ENCODE assay signal across 8 cellular contexts in the genomic region with DNA sequence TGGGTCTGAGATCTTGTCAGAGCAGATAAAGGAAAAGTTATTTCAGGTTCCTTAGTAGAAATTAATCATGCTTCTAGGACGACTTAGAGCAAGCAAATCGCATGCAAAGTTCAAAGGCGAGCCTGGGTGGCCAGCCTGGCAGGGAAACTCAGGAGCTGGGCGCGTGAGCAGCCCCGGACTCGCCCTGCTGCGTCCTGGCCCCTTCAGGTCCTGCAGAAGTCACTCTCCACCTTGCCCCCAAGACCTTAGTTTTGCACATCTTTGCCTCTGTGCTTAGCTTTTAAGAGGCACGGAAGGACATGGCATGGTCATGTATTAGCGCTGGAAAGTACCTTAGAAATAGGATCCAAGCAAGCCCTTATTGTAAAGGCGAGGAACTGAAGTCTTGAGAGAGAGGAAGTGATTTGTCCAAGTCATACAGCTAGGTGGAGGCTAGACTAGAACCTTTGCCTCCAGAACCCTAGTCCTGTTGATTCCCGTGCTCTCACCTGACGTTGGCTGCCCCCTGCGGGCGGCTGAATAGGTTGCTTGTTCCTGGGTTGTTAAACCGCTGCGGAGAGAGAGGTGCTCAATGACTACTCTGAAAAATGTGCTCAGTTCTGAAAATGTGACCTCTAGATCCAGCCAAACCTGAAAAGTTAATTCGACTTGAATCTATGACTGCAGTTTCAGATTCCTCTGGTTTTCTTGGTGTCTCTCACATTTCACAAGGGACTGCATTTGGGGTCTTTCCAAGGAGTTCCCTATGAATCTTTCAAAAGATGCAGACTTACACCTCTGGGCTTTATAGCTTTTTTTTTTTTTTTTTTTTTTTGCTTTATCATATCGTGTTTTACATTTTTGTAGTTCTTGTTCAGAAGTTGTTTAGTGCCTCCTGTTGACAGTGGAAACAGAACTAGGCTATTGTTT. TPM values are rescaled to one million over a fixed set of nuclear protein-coding genes. Genes with fewer than 3 reads are reported as not detected.
DNase-seq lines count a peak whose midpoint lies in the region; ATAC-seq and TF ChIP-seq lines count a peak whose summit lies in the region.

No MANE protein-coding gene starts in this region.

- TF ChIP-seq CTCF in gastroesophageal sphincter (IDR thresholded peaks at IDR 0.05) = peak in 1 of 4 experiments; percentile 20

- no peak for TF ChIP-seq EP300 in gastroesophageal sphincter (IDR thresholded peaks at IDR 0.05)

- H3K9ac ChIP-seq in adipocyte (ENCODE audit: low read length) = no peak overlapping the region

- no peaks in the 10 kb centered on the region for H3K9me3 ChIP-seq in adipocyte (ENCODE audit: control insufficient read depth, low read length)
- no peaks in the 10 kb centered on the region for H3K9me3 ChIP-seq in gastroesophageal sphincter

- TF ChIP-seq POLR2A in gastroesophageal sphincter (IDR thresholded peaks at IDR 0.05) = no peak

- H3K4me1 ChIP-seq in adipocyte (ENCODE audit: control insufficient read depth, insufficient read depth, low read length) (peaks cover 33% of the 10 kb centered on the region), gastroesophageal sphincter (peaks cover 0 to 36% (median 23%) of the 10 kb centered on the region in 3 donors)

- DNase-seq in GDM1 (lab: John Stamatoyannopoulos, UW) (peak; percentile 57), Kasumi-1 (lab: John Stamatoyannopoulos, UW) (peak; percentile 91 to 97), SW480 (ENCODE audit: low spot score) (peak; percentile 81), adipocyte (ENCODE audit: low read depth) (peak; percentile 43), iPS-NIHi7 (ENCODE audit: extremely low spot score) (peak; percentile 65)
- peak; percentile 63 to 68 for DNase-seq in stimulated activated CD4-positive, alpha-beta T cell treated with anti-CD3 and anti-CD28 coated beads, Interleukin-1b, Interleukin-23, amount 100 ng/mL, for 4 hours (ENCODE audit: low read depth in 2 of 2)

- no peak overlapping the region for H3K27ac ChIP-seq in gastroesophageal sphincter

- H3K27me3 ChIP-seq in adipocyte (replicated peaks; ENCODE audit: control insufficient read depth, insufficient read depth, low read length) (peaks cover 16% of the 10 kb centered on the region), gastroesophageal sphincter (peaks cover 68% of the 10 kb centered on the region)

- WGBS in gastroesophageal sphincter (ENCODE audit: low coverage in 1 of 2), 2 donors = 9 to 15% methylated on average over 10 to 15 of the region's 19 CpGs

- no peaks in the 10 kb centered on the region for H3K36me3 ChIP-seq in adipocyte (ENCODE audit: control insufficient read depth, insufficient read depth, low read length, severe bottlenecking)
- H3K36me3 ChIP-seq in gastroesophageal sphincter = no peaks in the 10 kb centered on the region

- H3K4me3 ChIP-seq in adipocyte (ENCODE audit: low read length) = peak overlapping the region; percentile 83
- H3K4me3 ChIP-seq in gastroesophageal sphincter = peak overlapping the region in 1 of 2 donors; percentile 62

- peak; percentile 37 for ATAC-seq in GM21825 (IDR thresholded peaks at IDR 0.05; ENCODE audit: unreplicated experiment)
- ATAC-seq in gastroesophageal sphincter = no peak

RNA-seq across cellular contexts. Expression of a gene that starts 2.7 kb away (rescaled TPM):
- 1 to 10 TPM in 1 of 4 donors, under 1 TPM in 2, not detected in 1; 0.13 to 1.2 (median 0.93) TPM for total RNA-seq in gastroesophageal sphincter

Comparison
In these comparisons a context has a peak if more than half of its experiments do, and no peak if none do; other contexts are left out.
1. DNase-seq: peak in every context shown above with its lines; median percentile 94 in Kasumi-1; 81 in SW480; 66 in stimulated activated CD4-positive, alpha-beta T cell treated with anti-CD3 and anti-CD28 coated beads, Interleukin-1b, Interleukin-23, amount 100 ng/mL, for 4 hours; 65 in iPS-NIHi7; 57 in GDM1; 43 in adipocyte.